Comparison of ENCODE assay signal across 8 cellular contexts in the genomic region with DNA sequence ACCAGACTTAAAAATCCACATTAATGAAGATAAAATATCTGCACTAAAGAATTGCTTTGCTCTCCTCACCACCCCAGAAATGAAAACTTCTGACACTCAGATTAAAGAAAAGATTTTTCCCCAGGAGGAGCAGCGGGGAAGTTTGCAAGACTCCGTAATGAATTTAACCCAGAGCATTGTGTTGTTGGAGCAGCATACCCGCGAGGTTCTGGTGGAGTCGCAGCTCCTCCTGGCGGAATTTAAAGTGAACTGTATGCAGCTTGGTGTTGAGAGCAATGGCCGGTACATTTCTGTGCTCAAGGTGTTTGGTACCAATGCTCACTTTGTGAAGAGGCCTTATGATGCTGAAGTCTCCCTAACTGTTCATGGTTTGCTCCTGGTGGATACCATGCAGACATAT. TPM values are rescaled to one million over a fixed set of nuclear protein-coding genes. Genes with fewer than 3 reads are reported as not detected.
A peak's percentile ranks its signal among the peaks of the same experiment; 100 is the strongest.
DNase-seq lines count a peak whose midpoint lies in the region; ATAC-seq and FAIRE-seq lines count a peak whose summit lies in the region.

No MANE protein-coding gene starts in this region.

- FAIRE-seq in frontal cortex (lab: Jason Lieb, UNC): no peak

- no peak for ATAC-seq in HG02938 (IDR thresholded peaks at IDR 0.05; ENCODE audit: unreplicated experiment)

- DNase-seq in AG08396 (ENCODE audit: low spot score) (peak; percentile 52), HT-29 (ENCODE audit: low spot score) (peak; percentile 19), lung microvascular endothelial cell (ENCODE audit: low read depth in 2 of 2) (peak; percentile 15 to 64), DMS 273 (lab: John Stamatoyannopoulos, UW; ENCODE audit: unreplicated experiment) (no peak), kidney glomerular epithelial cell (lab: John Stamatoyannopoulos, UW) (no peak), frontal cortex (ENCODE audit: low spot score in 2 of 2) (no peak)
- DNase-seq in central memory CD4-positive, alpha-beta T cell: peak; percentile 16

RNA-seq across cellular contexts. Expression of gene VPS13D, which starts 46.4 kb away (rescaled TPM):
- total RNA-seq in HT-29 (2014; rRNA removed; shearing (Covaris generic)): 9.6 and 9.9 TPM in 2 replicates
- total RNA-seq in lung microvascular endothelial cell (20.9 and 28.8 TPM in 2 replicates), frontal cortex (34.6 TPM)

Comparison
In these comparisons a context has a peak if more than half of its experiments do, and no peak if none do; other contexts are left out.
1. DNase-seq: peak in AG08396 (single experiment), HT-29 (single experiment), central memory CD4-positive, alpha-beta T cell (single experiment) and lung microvascular endothelial cell (2 of 2); none in DMS 273 (single experiment), kidney glomerular epithelial cell (single experiment) and frontal cortex (0 of 2).